7 cellular contexts compared by ENCODE assay signal in genomic region chr2:232442341-232442895, GRCh38. TPM values are rescaled to one million over a fixed set of nuclear protein-coding genes. Genes with fewer than 3 reads are reported as not detected.
"Had no signal": no experiment of that assay in that cellular context is flagged by ENCODE, and none has a peak within 500 bp of the region (broad histone marks: within the 10 kb centered on the region; RNA-seq: fewer than 3 reads in every experiment).

No MANE protein-coding gene starts in this region.

RNA-seq across cellular contexts. Expression of gene ALPI, which starts 13.5 kb away (rescaled TPM):
- total RNA-seq: HepG2, HT1080, IMR-90, M059J, Right ventricle myocardium superior, SK-MEL-5 had no signal
- polyA plus RNA-seq: HepG2, IMR-90, SK-N-SH had no signal

RNA-seq across cellular contexts. Expression of gene ALPG, which starts 35.8 kb away (rescaled TPM):
- total RNA-seq: HepG2, HT1080, IMR-90, M059J, Right ventricle myocardium superior, SK-MEL-5 had no signal
- polyA plus RNA-seq: HepG2, IMR-90, SK-N-SH had no signal

RNA-seq across cellular contexts. Expression of gene ECEL1, which starts 45.2 kb away (rescaled TPM):
- total RNA-seq: HepG2, HT1080, IMR-90, M059J, Right ventricle myocardium superior, SK-MEL-5 had no signal
- polyA plus RNA-seq: HepG2, IMR-90, SK-N-SH had no signal
